27 cellular contexts compared by ENCODE assay signal in genomic region chrX:137563681-137564651, GRCh38. TPM values are rescaled to one million over a fixed set of nuclear protein-coding genes. Genes with fewer than 3 reads are reported as not detected.
A peak's percentile ranks its signal among the peaks of the same experiment; 100 is the strongest.
DNase-seq lines count a peak whose midpoint lies in the region; TF ChIP-seq lines count a peak whose summit lies in the region.
"Had no signal": no experiment of that assay in that cellular context is flagged by ENCODE, and none has a peak within 500 bp of the region (broad histone marks: within the 10 kb centered on the region; RNA-seq: fewer than 3 reads in every experiment).

No MANE protein-coding gene starts in this region.

- H2AK5ac ChIP-seq in H9 (ENCODE audit: insufficient read length, low read length): no peak overlapping the region

- H4K8ac ChIP-seq in H9 (replicated peaks; ENCODE audit: insufficient read length, low read depth, low read length): no peak overlapping the region

- H3K9me3 ChIP-seq in H9 (ENCODE audit: control insufficient read depth, low read depth, low read length): no peaks in the 10 kb centered on the region
- H3K9me3 ChIP-seq: Caco-2, sigmoid colon, tibial nerve had no signal

- no peak overlapping the region for H3K23ac ChIP-seq in H9 (ENCODE audit: insufficient read length, low read depth, low read length)

- no peaks in the 10 kb centered on the region for H3K79me1 ChIP-seq in H9 (ENCODE audit: insufficient read depth, low read depth, low read length, poor library complexity, severe bottlenecking)

- no peak overlapping the region for H2BK120ac ChIP-seq in H9 (ENCODE audit: low read depth, low read length, poor library complexity, severe bottlenecking)

- no peaks in the 10 kb centered on the region; the same call in 1 of the 2 replicates for H3K27me3 Mint-ChIP-seq in H9 (ENCODE audit: low read depth)

- H3K4me3 Mint-ChIP-seq in H9: peak overlapping the region; percentile 94
- H3K4me3 Mint-ChIP-seq: activated CD4-positive, alpha-beta T cell treated with anti-CD3 and anti-CD28 coated beads, Interleukin-2, amount 10 ng/mL, durations not matched to agents 24 days and 14 days; T-helper 1 cell treated with Interleukin-12 subunit alpha and Interleukin-12 subunit beta and Interleukin-4 antibody, amounts not matched to agents 30 μg/mL and 1 μg/mL, for 36 hours had no signal

- H3T11ph ChIP-seq in H9 (ENCODE audit: low read length): no peak overlapping the region

- no peak overlapping the region for H2BK20ac ChIP-seq in H9 (ENCODE audit: low read depth, low read length, poor library complexity, severe bottlenecking)

- no peak overlapping the region for H2AFZ ChIP-seq in H9 (ENCODE audit: low read length)

- peak overlapping the region; percentile 88; the same call in 1 of the 2 replicates for H3K14ac ChIP-seq in H9 (ENCODE audit: insufficient read depth, low read length)

- no peak overlapping the region for H3K56ac ChIP-seq in H9 (ENCODE audit: insufficient read length, low read depth, low read length)

- H3K9ac ChIP-seq in H9 (ENCODE audit: extremely low read depth, insufficient read length, low read length): peak overlapping the region; percentile 67

- H2BK12ac ChIP-seq in H9 (ENCODE audit: insufficient read length, low read depth, low read length): no peak overlapping the region

- peak overlapping the region; percentile 98 for H3K4me2 ChIP-seq in H9 (ENCODE audit: insufficient read depth, insufficient read length, low read length)

- peaks cover 28 to 43% of the 10 kb centered on the region in 2 experiments for H3K4me1 Mint-ChIP-seq in H9

- no peak overlapping the region for H3K4ac ChIP-seq in H9 (ENCODE audit: low read depth, low read length)

- H4K91ac ChIP-seq in H9 (ENCODE audit: insufficient read length, low read depth, low read length): no peak overlapping the region

- peak overlapping the region; percentile 25 for H3K18ac ChIP-seq in H9 (ENCODE audit: insufficient read length, low read depth, low read length)

- peaks cover 18% of the 10 kb centered on the region for H3K23me2 ChIP-seq in H9 (ENCODE audit: insufficient read length, low read depth, low read length, poor library complexity, severe bottlenecking)

- H4K20me1 ChIP-seq in H9 (ENCODE audit: control insufficient read depth, insufficient read depth, insufficient read length): no peaks in the 10 kb centered on the region

- peaks cover 19% of the 10 kb centered on the region; the same call in 1 of the 2 replicates for H3K79me2 ChIP-seq in H9 (ENCODE audit: insufficient read depth, low read length)

- peak overlapping the region; percentile 56 for H3K4me3 ChIP-seq in choroid plexus epithelial cell (ENCODE audit: low read depth, low read length)
- H3K4me3 ChIP-seq: sigmoid colon, SK-N-MC, tibial nerve had no signal

- peaks cover 13 to 25% (median 19%) of the 10 kb centered on the region in 3 experiments for H3K36me3 Mint-ChIP-seq in H9 (ENCODE audit: insufficient read depth in 1 of 3, low read depth in 3 of 3)

- H3K27ac Mint-ChIP-seq in H9: peak overlapping the region; percentile 94 to 99 (median 96)

- H2BK15ac ChIP-seq in H9 (ENCODE audit: low read depth, low read length): no peak overlapping the region

- H3K4me1 ChIP-seq in H9 (ENCODE audit: insufficient read depth, low read length): no peaks in the 10 kb centered on the region; the same call in 1 of the 2 replicates
- H3K4me1 ChIP-seq: Caco-2 had no signal

- no peaks in the 10 kb centered on the region for H3K27me3 ChIP-seq in H9 (ENCODE audit: insufficient read depth, low read length)

- H2BK5ac ChIP-seq in H9 (ENCODE audit: insufficient read length, low read length): no peak overlapping the region

- peak overlapping the region; percentile 44 for H3K27ac ChIP-seq in H9 (ENCODE audit: insufficient read length, low read depth, low read length)
- H3K27ac ChIP-seq: epithelial cell of prostate, sigmoid colon, SK-N-MC, tibial nerve had no signal

- no peak for TF ChIP-seq CTCF in H9 (conservative IDR thresholded peaks at IDR 0.05)
- no peak for TF ChIP-seq CTCF in choroid plexus epithelial cell (conservative IDR thresholded peaks at IDR 0.05; ENCODE audit: low read depth, low read length)

- WGBS in H9 (ENCODE audit: extremely low coverage, insufficient read length, low lambda C conversion rate): no CpG with 5 or more reads among the region's 37 CpGs

- H3K9me3 Mint-ChIP-seq in H9: peaks cover 3 to 59% of the 10 kb centered on the region in 2 experiments; a peak in 4 of 5 replicates
- H3K9me3 Mint-ChIP-seq: T-helper 1 cell treated with Interleukin-12 subunit alpha and Interleukin-12 subunit beta and Interleukin-4 antibody, amounts not matched to agents 30 μg/mL and 1 μg/mL, for 36 hours had no signal

- DNase-seq in ELF-1 (ENCODE audit: low read depth, low spot score) (peak; percentile 74), H9 (peak; percentile 65), choroid plexus epithelial cell (ENCODE audit: low read depth) (peak; percentile 60), iPS-NIHi7 (ENCODE audit: extremely low spot score) (peak; percentile 40), LoVo (ENCODE audit: low spot score) (no peak), GM03348 (ENCODE audit: low spot score) (no peak), NCI-H1048 (lab: John Stamatoyannopoulos, UW) (no peak)
- DNase-seq in stimulated activated naive CD4-positive, alpha-beta T cell treated with Interleukin-2 at 50 U/mL for 16 hours (lab: John Stamatoyannopoulos, UW): no peak
- DNase-seq: activated CD4-positive, alpha-beta T cell treated with anti-CD3 and anti-CD28 coated beads, Interleukin-2, amount 10 ng/mL, durations not matched to agents 24 days and 14 days; activated naive CD4-positive, alpha-beta T cell treated with anti-CD3 and anti-CD28 coated beads, Interleukin-2, amount 10 ng/mL, durations not matched to agents 7 days and 5 days; activated T-cell treated with anti-CD3 and anti-CD28 coated beads, Interleukin-2, amount 50 U/mL, for 48 hours; Caco-2; dorsolateral prefrontal cortex; EL; KBM-7; NCI-H146; NCI-H2171; NCI-H526 treated with DMSO at 0.1 percent for 48 hours; RPMI8226; sigmoid colon had no signal

- no peak overlapping the region for H4K5ac ChIP-seq in H9 (ENCODE audit: insufficient read length, low read depth, low read length)

RNA-seq across cellular contexts. Expression of gene ZIC3, which starts 2.0 kb away (rescaled TPM):
- total RNA-seq in H9 (2021): 126 and 128 TPM in 2 replicates
- total RNA-seq: activated CD4-positive, alpha-beta T cell treated with anti-CD3 and anti-CD28 coated beads, Interleukin-2, amount 10 ng/mL, durations not matched to agents 24 days and 14 days; Caco-2; lower leg skin; mononuclear cell; posterior vena cava; sigmoid colon; tibial nerve had no signal

Comparison
In these comparisons a context has a peak if more than half of its experiments do, and no peak if none do; other contexts are left out.
1. DNase-seq: peak in ELF-1 (single experiment), H9 (single experiment), choroid plexus epithelial cell (single experiment) and iPS-NIHi7 (single experiment); none in LoVo (single experiment), GM03348 (single experiment), NCI-H1048 (single experiment) and stimulated activated naive CD4-positive, alpha-beta T cell treated with Interleukin-2 at 50 U/mL for 16 hours (single experiment).